8 cellular contexts compared by ENCODE assay signal in the genomic region with DNA sequence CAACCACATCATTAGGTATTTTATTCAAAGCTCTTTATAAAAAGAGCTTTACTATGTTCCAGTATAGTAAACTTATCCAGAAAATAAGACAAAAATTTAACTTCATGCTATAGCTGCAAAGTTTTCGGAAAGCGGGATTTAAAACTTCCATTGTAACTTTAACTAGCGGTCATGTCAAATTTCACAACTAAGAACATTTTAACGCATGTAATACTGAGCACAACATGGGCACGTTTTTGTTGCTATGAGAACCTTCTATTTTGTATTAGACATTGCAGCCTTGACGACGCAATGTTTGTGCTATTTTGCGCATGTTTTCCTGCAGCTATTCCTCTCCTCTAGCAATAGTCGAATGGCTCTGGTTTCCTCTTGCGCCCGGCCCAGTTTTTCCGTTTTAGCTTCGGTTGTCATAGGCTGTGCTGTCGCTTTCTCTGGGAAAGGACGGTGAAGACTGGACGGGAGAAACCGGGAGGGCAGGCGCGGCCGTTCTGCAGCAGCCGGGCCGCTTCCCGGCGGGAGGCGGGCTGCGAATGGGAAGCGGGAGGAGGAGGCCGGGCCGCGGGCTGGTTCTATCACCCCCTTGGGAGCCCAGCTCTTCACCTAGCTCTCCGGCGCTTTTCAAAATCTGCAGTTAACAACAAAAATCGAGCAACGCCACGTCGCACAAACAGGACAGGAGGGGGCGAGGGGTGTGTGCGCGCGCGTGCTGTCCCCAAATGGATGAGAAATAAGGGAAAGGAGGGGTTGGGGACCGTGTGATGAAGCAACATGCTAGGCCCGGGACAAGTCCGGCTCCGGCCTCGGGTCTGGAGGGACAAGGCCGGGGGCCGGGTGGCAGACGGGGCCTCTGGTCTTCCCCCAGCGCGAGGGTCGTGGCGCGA.
A peak's percentile ranks its signal among the peaks of the same experiment; 100 is the strongest.
DNase-seq lines count a peak whose midpoint lies in the region; ATAC-seq, FAIRE-seq and TF ChIP-seq lines count a peak whose summit lies in the region.

No MANE protein-coding gene starts in this region.

- peaks cover 7% of the 10 kb centered on the region for H3K23me2 ChIP-seq in H1 (ENCODE audit: low read depth, low read length)

- H2BK120ac ChIP-seq in H1 (replicated peaks; ENCODE audit: low read depth, low read length), result peak overlapping the region; percentile 18

- 4% methylated on average over 40 of the region's 54 CpGs; no CpG with 5 or more reads in 1 of the 2 experiments for WGBS in H1 (ENCODE audit: extremely low coverage in 1 of 2, insufficient coverage in 1 of 2, insufficient read length in 1 of 2, insufficient replicate concordance in 2 of 2, low coverage in 1 of 2, low lambda C conversion rate in 2 of 2, missing lambda C conversion rate in 1 of 2), 2 experiments

- H3K23ac ChIP-seq in H1 (ENCODE audit: insufficient read length), result peak overlapping the region; percentile 86

- ATAC-seq in GM19324 (IDR thresholded peaks at IDR 0.05; ENCODE audit: low FRiP score, unreplicated experiment) (peak; percentile 38), HG03521 (IDR thresholded peaks at IDR 0.05; ENCODE audit: unreplicated experiment) (peak; percentile 19)

- TF ChIP-seq CTCF in BJ (IDR thresholded peaks at IDR 0.05; ENCODE audit: insufficient read depth, low read depth, low read length) (no peak), H1 (IDR thresholded peaks at IDR 0.05; ENCODE audit: control extremely low read depth in 1 of 3, insufficient read depth in 1 of 3, low read depth in 1 of 3, low read length in 3 of 3) (no peak)

- no peak overlapping the region for H2AK5ac ChIP-seq in H1 (ENCODE audit: low read depth, low read length)

- no peak for FAIRE-seq in H1 (lab: Jason Lieb, UNC)

- H3K36me3 ChIP-seq in BJ (ENCODE audit: control insufficient read depth, insufficient read depth, low read length) (no peaks in the 10 kb centered on the region), H1 (ENCODE audit: control insufficient read depth in 2 of 4, insufficient read depth in 4 of 4, low read length in 3 of 4) (no peaks in the 10 kb centered on the region; a peak in 1 of 8 replicates)

- no peak overlapping the region; the same call in 1 of the 2 replicates for H2BK15ac ChIP-seq in H1 (ENCODE audit: low read length)

- H3K4me1 ChIP-seq in H1 (replicated peaks in 1 of 4; ENCODE audit: control insufficient read depth in 3 of 4, insufficient read depth in 4 of 4, low read length in 3 of 4), result peaks cover 3 to 9% (median 8%) of the 10 kb centered on the region in 4 experiments; a peak in 6 of 7 replicates

- peak overlapping the region; percentile 87 to 95 (median 90) for H3K9ac ChIP-seq in H1 (replicated peaks in 1 of 4; ENCODE audit: extremely low read depth in 1 of 4, low read depth in 3 of 4, low read length in 3 of 4)

- DNase-seq in BJ (ENCODE audit: low read depth) (peak; percentile 77), NCI-H69 (lab: John Stamatoyannopoulos, UW) (peak; percentile 94), H1 (ENCODE audit: low read depth in 1 of 2, low spot score in 2 of 2) (no peak), mesenteric fat pad (ENCODE audit: low spot score) (peak; percentile 91)
- DNase-seq in activated CD8-positive, alpha-beta memory T cell treated with anti-CD3 and anti-CD28 coated beads for 1 hour (ENCODE audit: extremely low read depth in 1 of 2, low read depth in 1 of 2), result peak; percentile 36 to 60
- DNase-seq in stimulated activated CD8-positive, alpha-beta memory T cell treated with anti-CD3 and anti-CD28 coated beads, Interleukin-2, amount 100 ng/mL, for 1 hour (ENCODE audit: low read depth in 2 of 2), result peak; percentile 29 to 39

- TF ChIP-seq POLR2A in H1 (IDR thresholded peaks at IDR 0.05; ENCODE audit: control extremely low read depth in 1 of 2, low read depth in 2 of 2, low read length in 2 of 2), result peak in 1 of 2 experiments; percentile 75; a peak in 1 of 3 replicates

- peak overlapping the region; percentile 99 for H4K8ac ChIP-seq in H1 (ENCODE audit: extremely low read depth, insufficient read depth, low read length)

- peaks cover 0 to 16% of the 10 kb centered on the region in 2 experiments; a peak in 2 of 4 replicates for H3K79me2 ChIP-seq in H1 (ENCODE audit: control insufficient read depth in 1 of 2, insufficient read depth in 2 of 2, low read length in 2 of 2)

- peak overlapping the region; percentile 97 for H3K56ac ChIP-seq in H1 (replicated peaks; ENCODE audit: insufficient read length, low read depth, low read length)

- H4K20me1 ChIP-seq in H1 (replicated peaks in 1 of 2; ENCODE audit: control insufficient read depth in 1 of 2, insufficient read depth in 2 of 2, low read length in 2 of 2), result no peaks in the 10 kb centered on the region

- H3K9me3 ChIP-seq in H1 (ENCODE audit: insufficient read depth in 2 of 2, low read depth in 1 of 2, low read length in 1 of 2), result no peaks in the 10 kb centered on the region

- peak overlapping the region; percentile 97 for H3K27ac ChIP-seq in H1 (ENCODE audit: low read depth, low read length)

- peak overlapping the region; percentile 96 for H3K14ac ChIP-seq in H1 (ENCODE audit: insufficient read length)

- no peak overlapping the region for H3K4ac ChIP-seq in H1 (replicated peaks; ENCODE audit: insufficient read length, low read depth, low read length)

- H3K4me3 ChIP-seq in BJ (ENCODE audit: low read depth, low read length) (peak overlapping the region; percentile 75), H1 (ENCODE audit: extremely low read depth in 1 of 4, insufficient read depth in 2 of 4, low read depth in 3 of 4, low read length in 4 of 4) (peak overlapping the region; percentile 65 to 88 (median 75))

- peak overlapping the region; percentile 68 for H2BK5ac ChIP-seq in H1 (ENCODE audit: low read depth, low read length)

- POLR2A ChIA-PET in BJ (lab: Charles Lee), result no interaction called here
- POLR2A ChIA-PET in H1 (lab: Charles Lee; ENCODE audit: partially characterized antibody), result interaction anchor here (0.6 to 7.1 kb wide), 17 partner anchors 9 to 1616 kb away, joined by 3 to 139 read pairs (median 4); a partner anchor contains a TSS

- H3K27me3 ChIP-seq in BJ (ENCODE audit: control insufficient read depth, insufficient read depth, low read length) (no peaks in the 10 kb centered on the region), H1 (replicated peaks in 1 of 4; ENCODE audit: control insufficient read depth in 3 of 4, extremely low read depth in 1 of 4, insufficient read depth in 3 of 4, low read length in 3 of 4) (no peaks in the 10 kb centered on the region)

- H3K18ac ChIP-seq in H1 (ENCODE audit: extremely low read depth, low read length), result peak overlapping the region; percentile 81

- no peaks in the 10 kb centered on the region for H3K79me1 ChIP-seq in H1 (ENCODE audit: low read depth, low read length)

- peak overlapping the region; percentile 37 for H2AFZ ChIP-seq in H1 (ENCODE audit: low read length)

- H3K4me2 ChIP-seq in H1 (ENCODE audit: insufficient read depth in 1 of 2, low read depth in 2 of 2, low read length in 2 of 2), result peak overlapping the region; percentile 73 to 92

- H2BK20ac ChIP-seq in H1 (ENCODE audit: low read length), result peak overlapping the region; percentile 6; the same call in 1 of the 2 replicates

- TF ChIP-seq EP300 in H1 (IDR thresholded peaks at IDR 0.05; ENCODE audit: borderline replicate concordance in 1 of 2, low read depth in 2 of 2, low read length in 2 of 2), result no peak

- peak overlapping the region; percentile 94 for H4K5ac ChIP-seq in H1 (ENCODE audit: insufficient read length, low read depth, low read length)

- peak overlapping the region; percentile 79 for H4K91ac ChIP-seq in H1 (replicated peaks; ENCODE audit: insufficient read length, low read length)

- CTCF ChIA-PET in BJ (lab: Yijun Ruan, JAX) (interaction anchor here (1.2 kb wide), 1 partner anchor 73 kb away, joined by 4 read pairs; no protein-coding TSS in a partner anchor), H1 (lab: Charles Lee; ENCODE audit: partially characterized antibody) (interaction anchor here (0.9 to 1.4 kb wide), 4 partner anchors 73 to 106 kb away, joined by 3 to 4 read pairs (median 3); no protein-coding TSS in a partner anchor)

- peak overlapping the region; percentile 65; the same call in 1 of the 2 replicates for H2BK12ac ChIP-seq in H1 (ENCODE audit: low read depth, low read length)

- TF ChIP-seq RAD21 in H1 (IDR thresholded peaks at IDR 0.05 in 1 of 2, conservative IDR thresholded peaks at IDR 0.05 in 1 of 2; ENCODE audit: low read depth in 2 of 2, low read length in 2 of 2), result no peak

TF ChIP-seq in H1, 55 proteins besides CTCF, POLR2A, EP300 and RAD21 (continues in another document):
- no peak for TF ChIP-seq BCL11A (IDR thresholded peaks at IDR 0.05; ENCODE audit: low read depth in 2 of 2, low read length in 2 of 2)
- TF ChIP-seq SRF (IDR thresholded peaks at IDR 0.05; ENCODE audit: low read depth, low read length), result no peak
- TF ChIP-seq SP1 (IDR thresholded peaks at IDR 0.05; ENCODE audit: low read depth, low read length), result no peak
- no peak; the same call in 1 of the 2 replicates for TF ChIP-seq POLR2AphosphoS5 (IDR thresholded peaks at IDR 0.05; ENCODE audit: low read depth, low read length)
- no peak for TF ChIP-seq CBX5 (IDR thresholded peaks at IDR 0.05; ENCODE audit: low read depth, low read length)
- no peak for TF ChIP-seq FOSL1 (IDR thresholded peaks at IDR 0.05; ENCODE audit: insufficient read depth, low read depth, low read length)
- TF ChIP-seq, protein P1, sequence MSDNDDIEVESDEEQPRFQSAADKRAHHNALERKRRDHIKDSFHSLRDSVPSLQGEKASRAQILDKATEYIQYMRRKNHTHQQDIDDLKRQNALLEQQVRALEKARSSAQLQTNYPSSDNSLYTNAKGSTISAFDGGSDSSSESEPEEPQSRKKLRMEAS (IDR thresholded peaks at IDR 0.05), result 0 out of 2 replicates have a peak, but pooled peaks have one; percentile 15
- TF ChIP-seq TBP (IDR thresholded peaks at IDR 0.05; ENCODE audit: low read depth, low read length), result no peak; the same call in 1 of the 2 replicates
- peak; percentile 78 for TF ChIP-seq CEBPB (IDR thresholded peaks at IDR 0.05; ENCODE audit: low read depth, low read length)
- no peak for TF ChIP-seq RNF2 (IDR thresholded peaks at IDR 0.05; ENCODE audit: borderline replicate concordance, low read depth, low read length, missing control alignments, poor library complexity, severe bottlenecking)
- TF ChIP-seq SIN3A (conservative IDR thresholded peaks at IDR 0.05 in 1 of 2, IDR thresholded peaks at IDR 0.05 in 1 of 2; ENCODE audit: low read depth in 1 of 2, low read length in 2 of 2), result no peak
- TF ChIP-seq MAFK (IDR thresholded peaks at IDR 0.05; ENCODE audit: low read depth, low read length), result no peak
- TF ChIP-seq KDM1A (IDR thresholded peaks at IDR 0.05; ENCODE audit: borderline replicate concordance, low read length), result no peak
- no peak for TF ChIP-seq POU5F1 (IDR thresholded peaks at IDR 0.05; ENCODE audit: low read depth, low read length)
- TF ChIP-seq TAF1 (IDR thresholded peaks at IDR 0.05; ENCODE audit: low read depth, low read length), result peak; percentile 75
- 0 out of 2 replicates have a peak, but pooled peaks have one; percentile 46 for TF ChIP-seq PHF8 (conservative IDR thresholded peaks at IDR 0.05; ENCODE audit: low read depth, low read length)
- peak; percentile 68 for TF ChIP-seq ASH2L (IDR thresholded peaks at IDR 0.05; ENCODE audit: low read length)
- peak; percentile 71 for TF ChIP-seq KDM4A (IDR thresholded peaks at IDR 0.05; ENCODE audit: low read depth, low read length, severe bottlenecking)

Comparison
In these comparisons a context has a peak if more than half of its experiments do, and no peak if none do; other contexts are left out.
1. DNase-seq: peak in BJ (single experiment), NCI-H69 (single experiment), activated CD8-positive, alpha-beta memory T cell treated with anti-CD3 and anti-CD28 coated beads for 1 hour (2 of 2), mesenteric fat pad (single experiment) and stimulated activated CD8-positive, alpha-beta memory T cell treated with anti-CD3 and anti-CD28 coated beads, Interleukin-2, amount 100 ng/mL, for 1 hour (2 of 2); none in H1 (0 of 2).